ENCODE assay signal across 8 cellular contexts in genomic region chr2:29113891-29114321, GRCh38. TPM values are rescaled to one million over a fixed set of nuclear protein-coding genes. Genes with fewer than 3 reads are reported as not detected.
DNase-seq lines count a peak whose midpoint lies in the region; ATAC-seq lines count a peak whose summit lies in the region.

No MANE protein-coding gene starts in this region.

- peaks cover 45% of the 10 kb centered on the region for H3K4me1 Mint-ChIP-seq in stimulated activated naive CD8-positive, alpha-beta T cell treated with anti-CD3 and anti-CD28 coated beads, Interleukin-15, amount 100 ng/mL, for 72 hours

- peaks cover 22% of the 10 kb centered on the region for H3K27me3 Mint-ChIP-seq in stimulated activated naive CD8-positive, alpha-beta T cell treated with anti-CD3 and anti-CD28 coated beads, Interleukin-15, amount 100 ng/mL, for 72 hours

- H3K27ac ChIP-seq in skeletal muscle tissue (ENCODE audit: low read depth, low read length) = peak overlapping the region; percentile 82

- H3K4me1 ChIP-seq in skeletal muscle tissue (ENCODE audit: control insufficient read depth in 3 of 3, insufficient read depth in 3 of 3, low read length in 3 of 3) = peaks cover 10 to 21% (median 11%) of the 10 kb centered on the region in 3 donors

- peak; percentile 49 for DNase-seq in DMS153 treated with DMSO at 0.1 percent for 48 hours (lab: John Stamatoyannopoulos, UW; ENCODE audit: unreplicated experiment)
- DNase-seq in SW 1271 (lab: John Stamatoyannopoulos, UW) = peak; percentile 51 to 80
- DNase-seq in fibroblast of the conjunctiva (ENCODE audit: low read depth) = peak; percentile 68
- DNase-seq in stimulated activated naive CD8-positive, alpha-beta T cell treated with anti-CD3 and anti-CD28 coated beads, Interleukin-15, amount 100 ng/mL, for 72 hours = no peak

- no peaks in the 10 kb centered on the region for H3K9me3 Mint-ChIP-seq in stimulated activated naive CD8-positive, alpha-beta T cell treated with anti-CD3 and anti-CD28 coated beads, Interleukin-15, amount 100 ng/mL, for 72 hours

- H3K9ac ChIP-seq in skeletal muscle tissue (ENCODE audit: low read depth in 1 of 3, low read length in 3 of 3) = no peak overlapping the region

- H3K27ac Mint-ChIP-seq in stimulated activated naive CD8-positive, alpha-beta T cell treated with anti-CD3 and anti-CD28 coated beads, Interleukin-15, amount 100 ng/mL, for 72 hours = peak overlapping the region in 1 of 2 donors; percentile 52

- H3K9me3 ChIP-seq in skeletal muscle tissue (ENCODE audit: control insufficient read depth in 3 of 3, low read length in 3 of 3) = no peaks in the 10 kb centered on the region

- ATAC-seq in HG03439 (IDR thresholded peaks at IDR 0.05; ENCODE audit: unreplicated experiment) (peak; percentile 27), HG02588 (IDR thresholded peaks at IDR 0.05; ENCODE audit: unreplicated experiment) (no peak), GM21360 (IDR thresholded peaks at IDR 0.05; ENCODE audit: unreplicated experiment) (no peak)
- no peak for ATAC-seq in stimulated activated naive CD8-positive, alpha-beta T cell treated with anti-CD3 and anti-CD28 coated beads, Interleukin-15, amount 100 ng/mL, for 72 hours

- H3K4me3 Mint-ChIP-seq in stimulated activated naive CD8-positive, alpha-beta T cell treated with anti-CD3 and anti-CD28 coated beads, Interleukin-15, amount 100 ng/mL, for 72 hours = peak overlapping the region in 1 of 2 donors; percentile 5

- H3K36me3 ChIP-seq in skeletal muscle tissue (ENCODE audit: control insufficient read depth in 3 of 3, insufficient read depth in 3 of 3, low read length in 3 of 3) = no peaks in the 10 kb centered on the region

- H3K27me3 ChIP-seq in skeletal muscle tissue (ENCODE audit: control insufficient read depth in 3 of 3, insufficient read depth in 3 of 3, low read length in 3 of 3) = no peaks in the 10 kb centered on the region

- H3K4me3 ChIP-seq in skeletal muscle tissue (ENCODE audit: low read length in 3 of 3) = no peak overlapping the region

RNA-seq across cellular contexts. Expression of gene CLIP4, which starts 1.3 kb away (rescaled TPM):
- total RNA-seq in skeletal muscle tissue = 27.7 TPM

RNA-seq across cellular contexts. Expression of gene PCARE, which starts 39.6 kb away (rescaled TPM):
- total RNA-seq in skeletal muscle tissue = under 0.01 TPM

Comparison
In these comparisons a context has a peak if more than half of its experiments do, and no peak if none do; other contexts are left out.
1. DNase-seq: peak in DMS153 treated with DMSO at 0.1 percent for 48 hours (single experiment), SW 1271 (2 of 2) and fibroblast of the conjunctiva (single experiment); none in stimulated activated naive CD8-positive, alpha-beta T cell treated with anti-CD3 and anti-CD28 coated beads, Interleukin-15, amount 100 ng/mL, for 72 hours (0 of 2).